19 cellular contexts compared by ENCODE assay signal in the genomic region with DNA sequence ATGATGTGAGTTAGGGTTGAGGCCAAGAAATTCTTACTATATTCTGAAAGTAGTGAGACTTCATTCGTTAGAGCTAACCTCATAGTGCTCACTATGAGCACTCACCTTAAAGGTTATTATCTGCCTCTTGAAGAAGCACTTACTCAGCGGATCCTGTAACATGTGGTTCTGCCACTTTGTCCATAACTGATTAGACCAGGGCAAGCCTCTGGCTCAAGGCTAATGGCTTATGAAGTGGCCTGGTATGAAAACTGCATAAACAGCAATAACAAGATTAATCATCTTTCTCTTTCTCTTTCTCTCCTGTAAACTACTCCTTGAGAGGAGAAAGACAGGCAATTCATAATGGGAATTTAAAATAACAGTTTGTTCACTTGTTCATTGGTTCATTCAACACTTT.
A peak's percentile ranks its signal among the peaks of the same experiment; 100 is the strongest.
DNase-seq lines count a peak whose midpoint lies in the region; ATAC-seq and TF ChIP-seq lines count a peak whose summit lies in the region.
"Had no signal": no experiment of that assay in that cellular context is flagged by ENCODE, and none has a peak within 500 bp of the region (broad histone marks: within the 10 kb centered on the region; RNA-seq: fewer than 3 reads in every experiment).

No MANE protein-coding gene starts in this region.

- DNase-seq in NCI-H1417 (lab: John Stamatoyannopoulos, UW), result peak in 2 of 3 experiments; percentile 36 to 51
- no peak for DNase-seq in NCI-H1417 treated with DMSO at 0.1 percent for 48 hours (lab: John Stamatoyannopoulos, UW)
- DNase-seq in Calu3, result no peak
- no peak for DNase-seq in lung (ENCODE audit: low spot score)
- DNase-seq in aorta, result no peak
- no peak for DNase-seq in NCI-H1092 (lab: John Stamatoyannopoulos, UW)
- no peak for DNase-seq in activated gamma-delta T cell (lab: John Stamatoyannopoulos, UW)
- DNase-seq: caudate nucleus; effector memory CD4-positive, alpha-beta T cell; kidney glomerular epithelial cell; NCI-H774; stimulated activated CD4-positive, alpha-beta T cell treated with anti-CD3 and anti-CD28 coated beads, Interleukin-4, amount 100 ng/mL, for 24 hours; stimulated activated CD8-positive, alpha-beta memory T cell treated with anti-CD3 and anti-CD28 coated beads, Interleukin-4, amount 100 ng/mL, for 48 hours; SW 1271 had no signal

- H3K27me3 Mint-ChIP-seq in Calu3 (ENCODE audit: unreplicated experiment), result no peaks in the 10 kb centered on the region
- no peaks in the 10 kb centered on the region for H3K27me3 Mint-ChIP-seq in activated T-helper 17 cell treated with anti-CD3 and anti-CD28 coated beads, Interleukin-2, amount 50 U/mL, for 72 hours

- H3K27ac Mint-ChIP-seq in Calu3 (ENCODE audit: unreplicated experiment), result peak overlapping the region; percentile 31
- peak overlapping the region; percentile 3 for H3K27ac Mint-ChIP-seq in activated T-helper 17 cell treated with anti-CD3 and anti-CD28 coated beads, Interleukin-2, amount 50 U/mL, for 72 hours
- H3K27ac Mint-ChIP-seq: WTC11 had no signal

- no peak overlapping the region for H3K4me3 ChIP-seq in lung
- no peak overlapping the region for H3K4me3 ChIP-seq in aorta (ENCODE audit: low read length in 2 of 2)
- H3K4me3 ChIP-seq: upper lobe of left lung had no signal

- H3K36me3 Mint-ChIP-seq in Calu3 (ENCODE audit: insufficient read depth, unreplicated experiment), result peaks cover 5% of the 10 kb centered on the region
- no peaks in the 10 kb centered on the region for H3K36me3 Mint-ChIP-seq in activated T-helper 17 cell treated with anti-CD3 and anti-CD28 coated beads, Interleukin-2, amount 50 U/mL, for 72 hours (ENCODE audit: low read depth)
- H3K36me3 Mint-ChIP-seq: WTC11 had no signal

- H3K27ac ChIP-seq in lung (ENCODE audit: low read depth in 1 of 2, low read length in 1 of 2) (no peak overlapping the region), aorta (ENCODE audit: low read depth in 1 of 2, low read length in 2 of 2) (no peak overlapping the region)
- H3K27ac ChIP-seq: C4-2B, upper lobe of left lung had no signal

- H3K9me3 Mint-ChIP-seq in Calu3 (ENCODE audit: low read depth, unreplicated experiment), result no peaks in the 10 kb centered on the region
- no peaks in the 10 kb centered on the region for H3K9me3 Mint-ChIP-seq in activated T-helper 17 cell treated with anti-CD3 and anti-CD28 coated beads, Interleukin-2, amount 50 U/mL, for 72 hours
- H3K9me3 Mint-ChIP-seq: WTC11 had no signal

- peaks cover 69% of the 10 kb centered on the region for H3K4me1 Mint-ChIP-seq in Calu3 (ENCODE audit: low read depth, unreplicated experiment)
- peaks cover 30% of the 10 kb centered on the region for H3K4me1 Mint-ChIP-seq in activated T-helper 17 cell treated with anti-CD3 and anti-CD28 coated beads, Interleukin-2, amount 50 U/mL, for 72 hours

- TF ChIP-seq CTCF in Calu3 (IDR thresholded peaks at IDR 0.05; ENCODE audit: unreplicated experiment) (no peak), lung (IDR thresholded peaks at IDR 0.05; ENCODE audit: control extremely low read depth, extremely low read depth) (no peak)

- no peaks in the 10 kb centered on the region for H3K36me3 ChIP-seq in lung (ENCODE audit: control insufficient read depth in 2 of 2, insufficient read depth in 2 of 2, low read length in 2 of 2)
- H3K36me3 ChIP-seq in aorta (ENCODE audit: control insufficient read depth in 1 of 2, insufficient read depth in 2 of 2, low read length in 1 of 2), result no peaks in the 10 kb centered on the region
- H3K36me3 ChIP-seq: upper lobe of left lung had no signal

- H3K9me3 ChIP-seq in lung (ENCODE audit: control insufficient read depth in 2 of 2, insufficient read depth in 1 of 2, low read length in 1 of 2) (no peaks in the 10 kb centered on the region), aorta (ENCODE audit: control insufficient read depth, low read length) (no peaks in the 10 kb centered on the region)
- H3K9me3 ChIP-seq: upper lobe of left lung had no signal

- CTCF ChIA-PET in Calu3 (lab: Charles Lee), result no interaction called here

- peak; percentile 81 for ATAC-seq in activated T-helper 17 cell treated with anti-CD3 and anti-CD28 coated beads, Interleukin-2, amount 50 U/mL, for 72 hours (replicated peaks)
- ATAC-seq in lung (ENCODE audit: insufficient read depth, low FRiP score), result peak; percentile 66
- no peak for ATAC-seq in aorta (ENCODE audit: low FRiP score)
- ATAC-seq: HCT116, WTC11 had no signal

- BruUV-seq in Calu3 (replicated peaks; lab: Mats Ljungman, UMichigan), result no TSS peak

- H3K4me1 ChIP-seq in lung (ENCODE audit: control insufficient read depth in 2 of 2, insufficient read depth in 2 of 2, low read length in 2 of 2) (peaks cover 2 to 24% of the 10 kb centered on the region in 2 donors), aorta (ENCODE audit: control insufficient read depth in 1 of 2, insufficient read depth in 2 of 2, low read length in 2 of 2) (peaks cover 3 to 4% of the 10 kb centered on the region in 2 donors)

- WGBS in lung, 2 donors, result 68 to 94% methylated on average over 2 of the region's 2 CpGs
- WGBS in aorta, 2 donors, result 62 to 72% methylated on average over 2 of the region's 2 CpGs

- intact Hi-C loops in Calu3 (cut with micrococcal nuclease; ENCODE audit: unreplicated experiment), result no loop called here
- intact Hi-C loops in aorta (cut with DNase I), result no loop called here

- no peaks in the 10 kb centered on the region for H3K27me3 ChIP-seq in lung (ENCODE audit: control insufficient read depth, insufficient read depth)
- no peaks in the 10 kb centered on the region for H3K27me3 ChIP-seq in aorta (ENCODE audit: control insufficient read depth in 1 of 2, insufficient read depth in 2 of 2, low read length in 1 of 2)
- H3K27me3 ChIP-seq: upper lobe of left lung had no signal

- H3K4me3 Mint-ChIP-seq in Calu3 (ENCODE audit: low read depth, unreplicated experiment), result no peak overlapping the region
- H3K4me3 Mint-ChIP-seq in activated T-helper 17 cell treated with anti-CD3 and anti-CD28 coated beads, Interleukin-2, amount 50 U/mL, for 72 hours, result peak overlapping the region; percentile 1
- H3K4me3 Mint-ChIP-seq: WTC11 had no signal

Comparison
In these comparisons a context has a peak if more than half of its experiments do, and no peak if none do; other contexts are left out.
1. DNase-seq: peak in NCI-H1417 (2 of 3); none in NCI-H1417 treated with DMSO at 0.1 percent for 48 hours (single experiment), Calu3 (single experiment), lung (single experiment), aorta (0 of 2), NCI-H1092 (single experiment) and activated gamma-delta T cell (single experiment).